Comparison of ENCODE assay signal across 10 cellular contexts in genomic region chrX:68997461-68997860, GRCh38.
"Had no signal": no experiment of that assay in that cellular context is flagged by ENCODE, and none has a peak within 500 bp of the region (broad histone marks: within the 10 kb centered on the region; RNA-seq: fewer than 3 reads in every experiment).

No MANE protein-coding gene starts in this region.

- H3K27ac ChIP-seq: thoracic aorta, VCaP had no signal

- H3K27me3 ChIP-seq: colonic mucosa, stomach had no signal

- H3K9me3 ChIP-seq: colonic mucosa, stomach, thoracic aorta had no signal

- DNase-seq: activated CD4-positive, alpha-beta memory T cell treated with anti-CD3 and anti-CD28 coated beads for 36 hours; activated CD8-positive, alpha-beta memory T cell treated with anti-CD3 and anti-CD28 coated beads, Interleukin-2, amount 10 ng/mL, durations not matched to agents 7 days and 5 days; activated naive CD4-positive, alpha-beta T cell treated with anti-CD3 and anti-CD28 coated beads, Interleukin-2, amount 10 ng/mL, durations not matched to agents 7 days and 5 days; activated T-cell treated with anti-CD3 and anti-CD28 coated beads, Interleukin-2, amount 50 U/mL, for 1 hour; stimulated activated CD4-positive, alpha-beta T cell treated with anti-CD3 and anti-CD28 coated beads, Interleukin-2, amount 100 ng/mL, for 24 hours; stomach had no signal

- H3K4me1 ChIP-seq: colonic mucosa had no signal

- H3K36me3 ChIP-seq: colonic mucosa, stomach, thoracic aorta had no signal

- ATAC-seq: activated CD8-positive, alpha-beta memory T cell treated with anti-CD3 and anti-CD28 coated beads, Interleukin-2, amount 10 ng/mL, durations not matched to agents 7 days and 5 days; natural killer cell treated with Interleukin-12 subunit alpha and Interleukin-12 subunit beta and Interleukin-15 and Interleukin-18, amount 100 ng/mL, for 72 hours had no signal

- H3K4me3 ChIP-seq: colonic mucosa, stomach, thoracic aorta had no signal
